In the genomic region with DNA sequence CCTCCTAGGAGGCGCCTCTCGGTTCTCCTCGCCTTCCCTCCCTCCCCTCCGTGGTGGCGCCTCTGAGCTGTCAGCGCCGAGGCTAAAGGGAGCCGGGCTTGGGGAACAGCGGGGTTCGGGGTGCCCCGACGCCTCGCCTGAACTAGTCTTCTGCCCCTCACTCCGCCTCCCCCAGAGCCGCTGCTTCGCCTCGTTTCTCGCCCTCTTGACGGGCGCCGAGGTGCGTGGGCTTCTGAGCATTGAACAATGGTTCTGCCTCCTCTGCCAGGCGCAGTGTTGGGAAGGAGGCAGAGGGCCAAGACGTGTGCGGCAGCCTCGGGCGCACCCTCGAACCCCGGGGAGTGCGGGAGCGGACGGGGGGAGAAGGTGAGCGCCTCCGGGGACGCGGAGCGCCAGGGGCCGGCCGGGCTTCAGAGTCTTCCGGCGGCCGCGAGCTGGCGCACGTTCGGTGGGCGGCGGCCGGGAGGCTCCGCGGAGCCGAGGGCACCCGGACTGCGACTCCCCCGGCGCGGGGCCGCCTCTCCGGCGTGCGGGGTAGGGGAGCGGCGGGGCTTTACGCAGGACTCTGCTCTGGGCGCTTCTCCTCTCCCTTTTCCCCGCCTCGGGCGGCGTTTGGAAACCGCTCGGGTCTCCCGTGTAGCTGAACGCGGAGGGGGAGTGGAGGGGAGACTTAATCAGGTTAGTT, we compare ENCODE assay signal across 8 cellular contexts. TPM values are rescaled to one million over a fixed set of nuclear protein-coding genes. Genes with fewer than 3 reads are reported as not detected.
DNase-seq lines count a peak whose midpoint lies in the region; ATAC-seq and TF ChIP-seq lines count a peak whose summit lies in the region.

No MANE protein-coding gene starts in this region.

- TF ChIP-seq POLR2A in right lobe of liver (IDR thresholded peaks at IDR 0.05) = no peak

- peaks cover 0 to 4% of the 10 kb centered on the region in 2 donors for H3K9me3 Mint-ChIP-seq in stimulated activated naive B cell treated with anti-CD40 and anti-IgM and Interleukin-4, amounts not matched to agents 10 μg/mL and 1 μg/mL and 100 μg/mL, for 72 hours

- ATAC-seq in GM18511 (IDR thresholded peaks at IDR 0.05; ENCODE audit: unreplicated experiment) (peak; percentile 42), HG03095 (IDR thresholded peaks at IDR 0.05; ENCODE audit: unreplicated experiment) (peak; percentile 41), right lobe of liver (peak; percentile 20 to 38 (median 25))
- peak; percentile 25 to 26 for ATAC-seq in stimulated activated naive B cell treated with anti-CD40 and anti-IgM and Interleukin-4, amounts not matched to agents 10 μg/mL and 1 μg/mL and 100 μg/mL, for 72 hours (replicated peaks)

- 0% methylated on average over 3 of the region's 74 CpGs for WGBS in right lobe of liver (ENCODE audit: insufficient coverage, low coverage, low lambda C conversion rate, missing lambda C conversion rate)

- H3K36me3 ChIP-seq in SK-N-MC (ENCODE audit: insufficient read depth, low read length) = no peaks in the 10 kb centered on the region
- no peaks in the 10 kb centered on the region for H3K36me3 ChIP-seq in right lobe of liver

- H3K27ac Mint-ChIP-seq in stimulated activated naive B cell treated with anti-CD40 and anti-IgM and Interleukin-4, amounts not matched to agents 10 μg/mL and 1 μg/mL and 100 μg/mL, for 72 hours = peak overlapping the region; percentile 48

- H3K4me1 ChIP-seq in right lobe of liver = peaks cover 0 to 17% (median 0%) of the 10 kb centered on the region in 4 donors

- H3K27me3 ChIP-seq in right lobe of liver = no peaks in the 10 kb centered on the region

- H3K36me3 Mint-ChIP-seq in stimulated activated naive B cell treated with anti-CD40 and anti-IgM and Interleukin-4, amounts not matched to agents 10 μg/mL and 1 μg/mL and 100 μg/mL, for 72 hours = peaks cover 2 to 3% of the 10 kb centered on the region in 2 donors

- intact Hi-C loops in right lobe of liver (cut with DNase I) = no loop called here

- DNase-seq in AG08396 (ENCODE audit: low spot score) (peak; percentile 44), SK-N-MC (ENCODE audit: low read depth, low spot score) (no peak), choroid plexus epithelial cell (ENCODE audit: low read depth) (no peak), right lobe of liver (peak; percentile 31 to 57 (median 47)), NCI-H1048 (lab: John Stamatoyannopoulos, UW) (no peak)
- DNase-seq in stimulated activated naive B cell treated with anti-CD40 and anti-IgM and Interleukin-4, amounts not matched to agents 10 μg/mL and 1 μg/mL and 100 μg/mL, for 72 hours = peak; percentile 3

- peak overlapping the region; percentile 92 for H3K4me3 ChIP-seq in SK-N-MC
- H3K4me3 ChIP-seq in choroid plexus epithelial cell (ENCODE audit: low read depth, low read length) = peak overlapping the region; percentile 59
- H3K4me3 ChIP-seq in right lobe of liver = peak overlapping the region; percentile 47 to 60 (median 48)

- peak overlapping the region; percentile 80 to 84 for H3K4me3 Mint-ChIP-seq in stimulated activated naive B cell treated with anti-CD40 and anti-IgM and Interleukin-4, amounts not matched to agents 10 μg/mL and 1 μg/mL and 100 μg/mL, for 72 hours

- no peak overlapping the region for H3K27ac ChIP-seq in SK-N-MC
- peak overlapping the region in 2 of 3 donors; percentile 58 to 77 for H3K27ac ChIP-seq in right lobe of liver

- peaks cover 10 to 23% of the 10 kb centered on the region in 2 donors for H3K4me1 Mint-ChIP-seq in stimulated activated naive B cell treated with anti-CD40 and anti-IgM and Interleukin-4, amounts not matched to agents 10 μg/mL and 1 μg/mL and 100 μg/mL, for 72 hours

- peak overlapping the region; percentile 65 for H3K9ac ChIP-seq in SK-N-MC (ENCODE audit: insufficient read length)

- TF ChIP-seq CTCF in choroid plexus epithelial cell (conservative IDR thresholded peaks at IDR 0.05; ENCODE audit: low read depth, low read length) = no peak
- TF ChIP-seq CTCF in right lobe of liver (IDR thresholded peaks at IDR 0.05) = no peak

- H3K9me3 ChIP-seq in SK-N-MC (ENCODE audit: low read depth, low read length) (no peaks in the 10 kb centered on the region), right lobe of liver (no peaks in the 10 kb centered on the region)

- H3K27me3 Mint-ChIP-seq in stimulated activated naive B cell treated with anti-CD40 and anti-IgM and Interleukin-4, amounts not matched to agents 10 μg/mL and 1 μg/mL and 100 μg/mL, for 72 hours = peaks cover 73 to 83% of the 10 kb centered on the region in 2 donors

RNA-seq across cellular contexts. Expression of a gene that starts 0.9 kb away (rescaled TPM):
- 10 to 100 TPM in 1 of 6 experiments, 1 to 10 TPM in 4, under 1 TPM in 1; 0.72 to 12.9 (median 3.5) TPM for total RNA-seq in right lobe of liver

Comparison
In these comparisons a context has a peak if more than half of its experiments do, and no peak if none do; other contexts are left out.
1. DNase-seq: peak in AG08396 (single experiment), right lobe of liver (3 of 3) and stimulated activated naive B cell treated with anti-CD40 and anti-IgM and Interleukin-4, amounts not matched to agents 10 μg/mL and 1 μg/mL and 100 μg/mL, for 72 hours (single experiment); none in SK-N-MC (single experiment), choroid plexus epithelial cell (single experiment) and NCI-H1048 (single experiment).
2. Peak in every context shown above with its lines, with median percentiles within 50 percentile points of each other: ATAC-seq and H3K4me3 ChIP-seq.